ENCODE assay signal across 9 cellular contexts in the genomic region with DNA sequence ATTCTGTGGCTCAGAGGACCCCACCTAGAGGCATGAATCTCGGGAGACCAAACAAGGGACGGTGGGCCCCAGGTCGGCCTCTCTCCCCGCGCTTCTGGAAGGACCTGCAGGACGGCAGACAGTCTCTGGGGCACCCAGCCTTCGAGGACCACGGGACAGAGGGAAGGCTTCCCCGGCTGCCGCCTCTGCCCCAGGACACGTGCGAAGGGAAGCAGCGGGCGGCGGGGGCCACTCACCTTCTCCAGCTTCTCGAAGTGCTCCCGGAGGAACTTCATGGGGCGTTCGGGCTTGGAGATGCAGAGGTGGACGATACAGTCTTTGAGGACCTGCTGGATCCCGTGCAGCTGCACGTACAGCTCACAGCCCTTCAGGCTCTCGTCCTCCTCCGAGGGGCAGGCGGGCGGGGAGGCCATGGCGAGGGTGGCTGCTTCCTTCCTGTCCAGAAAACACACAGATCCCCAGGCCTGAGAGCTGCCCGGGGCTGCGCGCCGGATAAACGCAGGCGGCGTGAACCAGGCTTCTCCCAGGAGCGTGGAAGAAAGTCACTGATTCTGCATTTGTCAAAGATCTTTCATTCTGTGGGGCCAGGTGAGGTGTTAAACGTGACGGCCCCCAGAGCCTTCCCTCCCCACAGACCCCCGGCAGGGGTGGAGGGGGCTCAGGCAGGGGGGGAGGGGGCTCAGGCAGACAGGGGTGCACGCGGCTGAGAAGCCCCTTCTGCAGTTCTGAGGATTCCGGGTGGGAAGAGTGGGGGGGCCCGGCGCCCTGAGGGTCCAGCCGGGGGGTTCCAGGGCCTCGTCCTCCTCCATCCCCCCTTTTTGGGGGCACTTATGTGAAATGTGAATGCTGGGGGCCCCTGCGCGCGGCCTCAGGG. TPM values are rescaled to one million over a fixed set of nuclear protein-coding genes. Genes with fewer than 3 reads are reported as not detected.
A peak's percentile ranks its signal among the peaks of the same experiment; 100 is the strongest.
DNase-seq lines count a peak whose midpoint lies in the region; ATAC-seq and TF ChIP-seq lines count a peak whose summit lies in the region.
"Had no signal": no experiment of that assay in that cellular context is flagged by ENCODE, and none has a peak within 500 bp of the region (broad histone marks: within the 10 kb centered on the region; RNA-seq: fewer than 3 reads in every experiment).

No MANE protein-coding gene starts in this region.

- H3K27me3 ChIP-seq in right atrium auricular region (no peaks in the 10 kb centered on the region), rectal smooth muscle tissue (ENCODE audit: control insufficient read depth, insufficient read depth, low read length) (no peaks in the 10 kb centered on the region)

- no peak for ATAC-seq in activated CD8-positive, alpha-beta T cell treated with anti-CD3 and anti-CD28 coated beads, Interleukin-2, amount 10 ng/mL, durations not matched to agents 7 days and 5 days
- ATAC-seq in GM19035 (IDR thresholded peaks at IDR 0.05; ENCODE audit: unreplicated experiment), result no peak
- no peak for ATAC-seq in HG02938 (IDR thresholded peaks at IDR 0.05; ENCODE audit: unreplicated experiment)

- H3K36me3 Mint-ChIP-seq in activated CD8-positive, alpha-beta T cell treated with anti-CD3 and anti-CD28 coated beads, Interleukin-2, amount 10 ng/mL, durations not matched to agents 7 days and 5 days (ENCODE audit: low read depth), result peaks cover 27% of the 10 kb centered on the region

- H3K27ac ChIP-seq in right atrium auricular region (peak overlapping the region; percentile 31 to 51), rectal smooth muscle tissue (ENCODE audit: low read depth, low read length) (no peak overlapping the region)

- no peaks in the 10 kb centered on the region for H3K9me3 Mint-ChIP-seq in activated CD8-positive, alpha-beta T cell treated with anti-CD3 and anti-CD28 coated beads, Interleukin-2, amount 10 ng/mL, durations not matched to agents 7 days and 5 days (ENCODE audit: insufficient read depth)

- peak overlapping the region; percentile 63 to 69 for H3K4me3 ChIP-seq in right atrium auricular region
- H3K4me3 ChIP-seq in rectal smooth muscle tissue (ENCODE audit: low read length), result peak overlapping the region; percentile 33

- H3K27me3 Mint-ChIP-seq in activated CD8-positive, alpha-beta T cell treated with anti-CD3 and anti-CD28 coated beads, Interleukin-2, amount 10 ng/mL, durations not matched to agents 7 days and 5 days (ENCODE audit: low read depth), result no peaks in the 10 kb centered on the region

- no peak overlapping the region for H3K27ac Mint-ChIP-seq in activated CD8-positive, alpha-beta T cell treated with anti-CD3 and anti-CD28 coated beads, Interleukin-2, amount 10 ng/mL, durations not matched to agents 7 days and 5 days

- no peaks in the 10 kb centered on the region for H3K36me3 ChIP-seq in right atrium auricular region
- no peaks in the 10 kb centered on the region for H3K36me3 ChIP-seq in rectal smooth muscle tissue (ENCODE audit: control insufficient read depth, insufficient read depth, low read length)

- CTCF ChIA-PET in activated CD8-positive, alpha-beta T cell treated with anti-CD3 and anti-CD28 coated beads, Interleukin-2, amount 10 ng/mL, durations not matched to agents 7 days and 5 days (lab: Charles Lee), result no interaction called here

- no peak overlapping the region for H3K9ac ChIP-seq in rectal smooth muscle tissue (ENCODE audit: low read length)

- TF ChIP-seq CTCF in right atrium auricular region (IDR thresholded peaks at IDR 0.05), result no peak

- DNase-seq in D341Med (ENCODE audit: low spot score), result peak; percentile 28
- DNase-seq in activated CD8-positive, alpha-beta T cell treated with anti-CD3 and anti-CD28 coated beads, Interleukin-2, amount 10 ng/mL, durations not matched to agents 7 days and 5 days, result no peak
- no peak for DNase-seq in right atrium auricular region (ENCODE audit: low spot score)
- no peak for DNase-seq in GM19240 (ENCODE audit: insufficient read length, low spot score)
- no peak for DNase-seq in NCI-H128 (lab: John Stamatoyannopoulos, UW; ENCODE audit: unreplicated experiment)
- DNase-seq: activated CD4-positive, CD25-positive, alpha-beta regulatory T cell had no signal

- H3K9me3 ChIP-seq in right atrium auricular region, result no peaks in the 10 kb centered on the region

- H3K4me3 Mint-ChIP-seq in activated CD8-positive, alpha-beta T cell treated with anti-CD3 and anti-CD28 coated beads, Interleukin-2, amount 10 ng/mL, durations not matched to agents 7 days and 5 days, result peak overlapping the region; percentile 18

- H3K4me1 ChIP-seq in right atrium auricular region, result peaks cover 0 to 9% of the 10 kb centered on the region in 2 donors
- no peaks in the 10 kb centered on the region for H3K4me1 ChIP-seq in rectal smooth muscle tissue (ENCODE audit: control insufficient read depth, insufficient read depth, low read length)

- POLR2A ChIA-PET in activated CD8-positive, alpha-beta T cell treated with anti-CD3 and anti-CD28 coated beads, Interleukin-2, amount 10 ng/mL, durations not matched to agents 7 days and 5 days (lab: Charles Lee), result no interaction called here

- peaks cover 9% of the 10 kb centered on the region for H3K4me1 Mint-ChIP-seq in activated CD8-positive, alpha-beta T cell treated with anti-CD3 and anti-CD28 coated beads, Interleukin-2, amount 10 ng/mL, durations not matched to agents 7 days and 5 days (ENCODE audit: low read depth)

RNA-seq across cellular contexts. Expression of a gene that starts 15.2 kb away (rescaled TPM):
- total RNA-seq in activated CD8-positive, alpha-beta T cell treated with anti-CD3 and anti-CD28 coated beads, Interleukin-2, amount 10 ng/mL, durations not matched to agents 7 days and 5 days, result 10 to 100 TPM; 25.5 to 27.0 TPM
- total RNA-seq in right atrium auricular region, result 10 to 100 TPM; 19.0 to 35.5 TPM

RNA-seq across cellular contexts. Expression of a gene that starts 15.8 kb away (rescaled TPM):
- 10 to 100 TPM; 56.5 to 58.2 TPM for total RNA-seq in activated CD8-positive, alpha-beta T cell treated with anti-CD3 and anti-CD28 coated beads, Interleukin-2, amount 10 ng/mL, durations not matched to agents 7 days and 5 days
- total RNA-seq in right atrium auricular region, result 10 to 100 TPM; 15.1 to 15.9 TPM
